ENCODE assay signal across 27 cellular contexts in the genomic region with DNA sequence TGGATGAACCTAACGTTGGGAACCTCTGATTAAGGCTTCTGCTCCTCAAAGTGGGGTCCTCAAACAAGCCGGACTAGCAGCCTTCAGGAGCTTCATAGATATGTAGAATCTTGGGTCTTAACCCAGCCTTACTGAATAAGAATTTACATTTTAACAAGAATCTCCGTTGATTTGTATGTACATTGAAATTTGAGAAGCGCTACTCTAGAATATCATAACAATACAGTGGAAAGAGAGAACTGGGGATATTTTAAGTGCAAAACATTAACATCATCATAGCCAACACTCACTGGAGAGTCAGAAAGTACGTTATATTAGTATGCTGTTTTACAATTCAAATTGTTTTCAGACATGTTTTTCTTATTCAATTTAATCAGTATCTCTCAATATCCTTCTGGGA. TPM values are rescaled to one million over a fixed set of nuclear protein-coding genes. Genes with fewer than 3 reads are reported as not detected.
"Had no signal": no experiment of that assay in that cellular context is flagged by ENCODE, and none has a peak within 500 bp of the region (broad histone marks: within the 10 kb centered on the region; RNA-seq: fewer than 3 reads in every experiment).

No MANE protein-coding gene starts in this region.

- ATAC-seq: activated CD8-positive, alpha-beta T cell treated with anti-CD3 and anti-CD28 coated beads for 36 hours; esophagus mucosa; gastrocnemius medialis; heart left ventricle; naive thymus-derived CD4-positive, alpha-beta T cell; pancreas; right lobe of liver; stimulated activated naive CD8-positive, alpha-beta T cell treated with anti-CD3 and anti-CD28 coated beads, Interleukin-15, amount 100 ng/mL, for 72 hours had no signal

- H3K4me3 ChIP-seq: gastrocnemius medialis, heart left ventricle, left ventricle myocardium inferior, pancreas, right lobe of liver, upper lobe of left lung had no signal

- H3K4me1 Mint-ChIP-seq: stimulated activated naive CD8-positive, alpha-beta T cell treated with anti-CD3 and anti-CD28 coated beads, Interleukin-15, amount 100 ng/mL, for 72 hours had no signal

- FAIRE-seq: endometrium, pancreas, small intestine had no signal

- H3K27ac ChIP-seq: gastrocnemius medialis, heart left ventricle, left ventricle myocardium inferior, pancreas, right lobe of liver, upper lobe of left lung had no signal

- H3K27me3 Mint-ChIP-seq: activated CD8-positive, alpha-beta T cell treated with anti-CD3 and anti-CD28 coated beads for 36 hours; brain; memory B cell; naive thymus-derived CD4-positive, alpha-beta T cell; stimulated activated naive CD8-positive, alpha-beta T cell treated with anti-CD3 and anti-CD28 coated beads, Interleukin-15, amount 100 ng/mL, for 72 hours had no signal

- H3K9me3 ChIP-seq: gastrocnemius medialis, pancreas had no signal

- DNase-seq: activated CD4-positive, alpha-beta T cell treated with anti-CD3 and anti-CD28 coated beads for 48 hours; activated CD4-positive, CD25-positive, alpha-beta regulatory T cell; activated CD8-positive, alpha-beta T cell treated with anti-CD3 and anti-CD28 coated beads for 36 hours; activated naive CD4-positive, alpha-beta T cell treated with Interleukin-2 at 50 U/mL for 16 hours; activated T-cell treated with anti-CD3 and anti-CD28 coated beads, Interleukin-2, amount 50 U/mL, for 24 hours; central memory CD4-positive, alpha-beta T cell; cortex of kidney; gastrocnemius medialis; heart left ventricle; kidney glomerular epithelial cell; left ventricle myocardium inferior; naive thymus-derived CD4-positive, alpha-beta T cell; pancreas; right lobe of liver; small intestine; stimulated activated CD4-positive, alpha-beta T cell treated with anti-CD3 and anti-CD28 coated beads, Interleukin-4, amount 100 ng/mL, for 1 hour; stimulated activated naive CD8-positive, alpha-beta T cell treated with anti-CD3 and anti-CD28 coated beads, Interleukin-15, amount 100 ng/mL, for 72 hours; T-helper 1 cell; T-helper 9 cell; upper lobe of left lung had no signal

- H3K27ac Mint-ChIP-seq: activated CD8-positive, alpha-beta T cell treated with anti-CD3 and anti-CD28 coated beads for 36 hours; activated T-cell treated with anti-CD3 and anti-CD28 coated beads, Interleukin-2, amount 50 U/mL, for 24 hours; activated T-helper 2 cell treated with anti-CD3 and anti-CD28 coated beads, Interferon-gamma antibody, Interleukin-2, Interleukin-4, amounts not matched to agents 10 μg/mL and 5 μg/mL and 100 μg/mL, durations not matched to agents 14 hours and 24 hours and 36 hours; memory B cell; naive thymus-derived CD4-positive, alpha-beta T cell; stimulated activated naive CD8-positive, alpha-beta T cell treated with anti-CD3 and anti-CD28 coated beads, Interleukin-15, amount 100 ng/mL, for 72 hours had no signal

- H3K4me3 Mint-ChIP-seq: activated CD8-positive, alpha-beta T cell treated with anti-CD3 and anti-CD28 coated beads for 36 hours; activated T-cell treated with anti-CD3 and anti-CD28 coated beads, Interleukin-2, amount 50 U/mL, for 24 hours; brain; memory B cell; naive thymus-derived CD4-positive, alpha-beta T cell; stimulated activated naive CD8-positive, alpha-beta T cell treated with anti-CD3 and anti-CD28 coated beads, Interleukin-15, amount 100 ng/mL, for 72 hours had no signal

- H3K27me3 ChIP-seq: gastrocnemius medialis, pancreas, upper lobe of left lung had no signal

- H3K9me3 Mint-ChIP-seq: activated CD8-positive, alpha-beta T cell treated with anti-CD3 and anti-CD28 coated beads for 36 hours had no signal

- H3K36me3 ChIP-seq: gastrocnemius medialis, heart left ventricle, left ventricle myocardium inferior, pancreas, right lobe of liver, upper lobe of left lung had no signal

- H3K4me1 ChIP-seq: gastrocnemius medialis, heart left ventricle, left ventricle myocardium inferior, pancreas, right lobe of liver had no signal

RNA-seq across cellular contexts. Expression of gene ATXN3L, which starts 31.2 kb away (rescaled TPM):
- total RNA-seq: activated CD8-positive, alpha-beta T cell treated with anti-CD3 and anti-CD28 coated beads for 36 hours; activated T-helper 2 cell treated with anti-CD3 and anti-CD28 coated beads, Interferon-gamma antibody, Interleukin-2, Interleukin-4, amounts not matched to agents 10 μg/mL and 5 μg/mL and 100 μg/mL, durations not matched to agents 14 hours and 24 hours and 36 hours; esophagus mucosa; gastrocnemius medialis; heart left ventricle; left ventricle myocardium inferior; mucosa of gallbladder; naive thymus-derived CD4-positive, alpha-beta T cell; pancreas; right lobe of liver; temporal lobe; upper lobe of left lung had no signal
- polyA plus RNA-seq: heart left ventricle; naive thymus-derived CD4-positive, alpha-beta T cell; pancreas; small intestine had no signal
